22 cellular contexts compared by ENCODE assay signal in the genomic region with DNA sequence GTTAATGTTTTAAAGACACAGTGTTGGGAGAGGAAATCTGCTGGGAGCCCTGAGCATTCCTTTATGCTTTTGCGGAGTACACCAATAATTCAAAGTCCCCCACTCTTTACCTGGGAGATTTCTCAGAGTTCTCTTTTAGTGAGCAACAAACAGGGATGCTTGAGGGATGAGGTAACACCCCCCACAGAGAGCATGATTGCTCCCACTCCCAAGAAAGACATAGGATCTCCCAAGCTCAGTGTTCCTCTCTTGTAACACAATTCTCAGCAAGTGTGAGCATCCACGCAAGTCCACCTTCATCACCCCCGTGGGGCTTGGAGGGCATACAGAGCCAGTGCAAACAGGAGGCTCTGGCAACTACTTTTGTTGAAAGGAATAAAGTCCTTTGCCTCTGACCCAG.
"Had no signal": no experiment of that assay in that cellular context is flagged by ENCODE, and none has a peak within 500 bp of the region (broad histone marks: within the 10 kb centered on the region; RNA-seq: fewer than 3 reads in every experiment).

No MANE protein-coding gene starts in this region.

- DNase-seq: activated B cell treated with CpG ODN at 0.5 μM for 24 hours; activated CD4-positive, alpha-beta memory T cell treated with anti-CD3 and anti-CD28 coated beads for 36 hours; activated CD4-positive, alpha-beta T cell treated with anti-CD3 and anti-CD28 coated beads, Interleukin-2, amount 10 ng/mL, durations not matched to agents 7 days and 5 days; activated gamma-delta T cell; activated naive CD4-positive, alpha-beta T cell treated with anti-CD3 and anti-CD28 coated beads for 36 hours; activated T-cell treated with anti-CD3 and anti-CD28 coated beads for 4 hours; activated T-cell treated with anti-CD3 and anti-CD28 coated beads, Interleukin-2, amount 50 U/mL, for 48 hours; amygdala; cerebellar nuclear complex; Karpas-422; MM.1S; NCI-H1105; NCI-H1436; NCI-H1694 treated with DMSO at 0.1 percent for 48 hours; NCI-H2029 treated with DMSO at 0.1 percent for 48 hours; NCI-H510A treated with DMSO at 0.1 percent for 48 hours; NCI-H69; NK-92 treated with Interleukin-12 subunit alpha and Interleukin-12 subunit beta, amount 100 ng/mL, for 24 hours; SIG-M5; T-cell; T-helper 2 cell; T1000 had no signal
